ENCODE assay signal across 1 cellular context in the genomic region with DNA sequence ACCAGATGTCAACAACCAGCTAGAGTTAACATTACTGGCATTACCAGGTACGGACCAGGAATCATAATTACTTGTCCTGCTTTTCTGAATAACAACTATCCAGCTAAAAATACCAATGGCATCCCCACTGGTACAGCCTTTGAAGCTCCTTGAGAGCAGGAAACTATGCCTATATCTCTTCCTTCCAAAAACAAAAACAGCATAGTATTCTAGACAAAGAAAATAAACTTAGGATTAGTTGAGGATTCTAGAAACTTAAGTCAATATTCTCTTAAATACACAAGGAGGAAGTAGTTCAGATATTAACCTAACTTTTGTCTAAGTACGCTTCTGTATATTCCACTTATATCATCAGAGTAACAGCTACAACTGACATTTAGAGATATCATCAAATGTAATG.
TF ChIP-seq lines count a peak whose summit lies in the region.

No MANE protein-coding gene starts in this region.

TF ChIP-seq in H1, 55 proteins besides CTCF, POLR2A, EP300 and RAD21:
- TF ChIP-seq SP1 (IDR thresholded peaks at IDR 0.05; ENCODE audit: low read depth, low read length) (no peak), SAP30 (IDR thresholded peaks at IDR 0.05; ENCODE audit: insufficient read depth, insufficient replicate concordance, low read length) (no peak), CHD1 (IDR thresholded peaks at IDR 0.05; ENCODE audit: low read depth, low read length) (0 out of 2 replicates have a peak, but pooled peaks have one; percentile 8), KDM1A (IDR thresholded peaks at IDR 0.05; ENCODE audit: borderline replicate concordance, low read length) (no peak), TAF1 (IDR thresholded peaks at IDR 0.05; ENCODE audit: low read depth, low read length) (no peak), ASH2L (IDR thresholded peaks at IDR 0.05; ENCODE audit: low read length) (no peak), CEBPB (IDR thresholded peaks at IDR 0.05; ENCODE audit: low read depth, low read length) (no peak), EGR1 (IDR thresholded peaks at IDR 0.05; ENCODE audit: borderline replicate concordance, low read depth, low read length) (no peak)
- TF ChIP-seq, protein P1, sequence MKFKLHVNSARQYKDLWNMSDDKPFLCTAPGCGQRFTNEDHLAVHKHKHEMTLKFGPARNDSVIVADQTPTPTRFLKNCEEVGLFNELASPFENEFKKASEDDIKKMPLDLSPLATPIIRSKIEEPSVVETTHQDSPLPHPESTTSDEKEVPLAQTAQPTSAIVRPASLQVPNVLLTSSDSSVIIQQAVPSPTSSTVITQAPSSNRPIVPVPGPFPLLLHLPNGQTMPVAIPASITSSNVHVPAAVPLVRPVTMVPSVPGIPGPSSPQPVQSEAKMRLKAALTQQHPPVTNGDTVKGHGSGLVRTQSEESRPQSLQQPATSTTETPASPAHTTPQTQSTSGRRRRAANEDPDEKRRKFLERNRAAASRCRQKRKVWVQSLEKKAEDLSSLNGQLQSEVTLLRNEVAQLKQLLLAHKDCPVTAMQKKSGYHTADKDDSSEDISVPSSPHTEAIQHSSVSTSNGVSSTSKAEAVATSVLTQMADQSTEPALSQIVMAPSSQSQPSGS (IDR thresholded peaks at IDR 0.05; ENCODE audit: low read length), result no peak
